7 cellular contexts compared by ENCODE assay signal in genomic region chr19:41323023-41323422, GRCh38. TPM values are rescaled to one million over a fixed set of nuclear protein-coding genes. Genes with fewer than 3 reads are reported as not detected.
A peak's percentile ranks its signal among the peaks of the same experiment; 100 is the strongest.
DNase-seq lines count a peak whose midpoint lies in the region; ATAC-seq and TF ChIP-seq lines count a peak whose summit lies in the region.

No MANE protein-coding gene starts in this region.

- H3K27ac ChIP-seq in HL-60 (replicated peaks) (peak overlapping the region; percentile 37), substantia nigra (ENCODE audit: low read depth, low read length, poor library complexity, severe bottlenecking) (peak overlapping the region; percentile 49)

- no peak for ATAC-seq in activated naive CD8-positive, alpha-beta T cell treated with anti-CD3 and anti-CD28 coated beads, Interleukin-2, amount 10 ng/mL, durations not matched to agents 7 days and 5 days (ENCODE audit: low read depth)
- ATAC-seq in HG02588 (IDR thresholded peaks at IDR 0.05; ENCODE audit: unreplicated experiment), result no peak

- TF ChIP-seq CTCF in HL-60 (IDR thresholded peaks at IDR 0.05; ENCODE audit: insufficient read depth, low read length), result no peak

- no peaks in the 10 kb centered on the region for H3K9me3 Mint-ChIP-seq in activated naive CD8-positive, alpha-beta T cell treated with anti-CD3 and anti-CD28 coated beads, Interleukin-2, amount 10 ng/mL, durations not matched to agents 7 days and 5 days
- H3K9me3 Mint-ChIP-seq in immature natural killer cell, result no peaks in the 10 kb centered on the region

- H3K4me1 Mint-ChIP-seq in activated naive CD8-positive, alpha-beta T cell treated with anti-CD3 and anti-CD28 coated beads, Interleukin-2, amount 10 ng/mL, durations not matched to agents 7 days and 5 days, result peaks cover 36% of the 10 kb centered on the region
- H3K4me1 Mint-ChIP-seq in immature natural killer cell, result peaks cover 66 to 70% of the 10 kb centered on the region in 2 donors

- H3K4me3 ChIP-seq in HL-60 (replicated peaks; ENCODE audit: insufficient read depth, low read length), result no peak overlapping the region

- H3K36me3 Mint-ChIP-seq in activated naive CD8-positive, alpha-beta T cell treated with anti-CD3 and anti-CD28 coated beads, Interleukin-2, amount 10 ng/mL, durations not matched to agents 7 days and 5 days, result peaks cover 25% of the 10 kb centered on the region
- H3K36me3 Mint-ChIP-seq in immature natural killer cell, result peaks cover 0 to 16% (median 10%) of the 10 kb centered on the region in 3 donors

- POLR2A ChIA-PET in activated naive CD8-positive, alpha-beta T cell treated with anti-CD3 and anti-CD28 coated beads, Interleukin-2, amount 10 ng/mL, durations not matched to agents 7 days and 5 days (lab: Charles Lee), result no interaction called here

- H3K4me3 Mint-ChIP-seq in activated naive CD8-positive, alpha-beta T cell treated with anti-CD3 and anti-CD28 coated beads, Interleukin-2, amount 10 ng/mL, durations not matched to agents 7 days and 5 days, result no peak overlapping the region
- H3K4me3 Mint-ChIP-seq in immature natural killer cell, result peak overlapping the region; percentile 10 to 64 (median 22)

- H3K27me3 ChIP-seq in HL-60 (ENCODE audit: insufficient read depth, poor library complexity, severe bottlenecking), result no peaks in the 10 kb centered on the region

- DNase-seq in HL-60 (ENCODE audit: low read depth in 1 of 2, low spot score in 1 of 2), result no peak
- no peak for DNase-seq in activated naive CD8-positive, alpha-beta T cell treated with anti-CD3 and anti-CD28 coated beads, Interleukin-2, amount 10 ng/mL, durations not matched to agents 7 days and 5 days
- DNase-seq in immature natural killer cell, result no peak
- no peak for DNase-seq in substantia nigra (lab: John Stamatoyannopoulos, UW)
- no peak for DNase-seq in effector CD4-positive, alpha-beta T cell
- no peak for DNase-seq in NK-92 (lab: John Stamatoyannopoulos, UW; ENCODE audit: unreplicated experiment)

- H3K27ac Mint-ChIP-seq in activated naive CD8-positive, alpha-beta T cell treated with anti-CD3 and anti-CD28 coated beads, Interleukin-2, amount 10 ng/mL, durations not matched to agents 7 days and 5 days, result peak overlapping the region; percentile 68
- H3K27ac Mint-ChIP-seq in immature natural killer cell, result peak overlapping the region; percentile 87 to 100 (median 94)

- no peaks in the 10 kb centered on the region for H3K27me3 Mint-ChIP-seq in activated naive CD8-positive, alpha-beta T cell treated with anti-CD3 and anti-CD28 coated beads, Interleukin-2, amount 10 ng/mL, durations not matched to agents 7 days and 5 days
- H3K27me3 Mint-ChIP-seq in immature natural killer cell (ENCODE audit: low read depth in 3 of 3), result peaks cover 53 to 89% (median 78%) of the 10 kb centered on the region in 3 donors

RNA-seq across cellular contexts. Expression of gene CCDC97, which starts 13.1 kb away (rescaled TPM):
- 10 to 100 TPM; 37.8 to 40.8 TPM for total RNA-seq in activated naive CD8-positive, alpha-beta T cell treated with anti-CD3 and anti-CD28 coated beads, Interleukin-2, amount 10 ng/mL, durations not matched to agents 7 days and 5 days
- 10 to 100 TPM; 14.2 to 38.2 (median 16.9) TPM for polyA plus RNA-seq in immature natural killer cell

RNA-seq across cellular contexts. Expression of gene TGFB1, which starts 30.7 kb away (rescaled TPM):
- 100 to 1,000 TPM; 172 to 179 TPM for total RNA-seq in activated naive CD8-positive, alpha-beta T cell treated with anti-CD3 and anti-CD28 coated beads, Interleukin-2, amount 10 ng/mL, durations not matched to agents 7 days and 5 days
- polyA plus RNA-seq in immature natural killer cell, result 100 to 1,000 TPM in 1 of 3 donors, 10 to 100 TPM in 2; 51.4 to 196 (median 66.4) TPM

RNA-seq across cellular contexts. Expression of gene B9D2, which starts 40.9 kb away (rescaled TPM):
- total RNA-seq in activated naive CD8-positive, alpha-beta T cell treated with anti-CD3 and anti-CD28 coated beads, Interleukin-2, amount 10 ng/mL, durations not matched to agents 7 days and 5 days, result 10 to 100 TPM; 11.5 to 13.0 TPM
- 10 to 100 TPM in 2 of 3 donors, 1 to 10 TPM in 1; 8.9 to 14.8 (median 14.7) TPM for polyA plus RNA-seq in immature natural killer cell

RNA-seq across cellular contexts. Expression of gene TMEM91, which starts 53.3 kb away (rescaled TPM):
- total RNA-seq in activated naive CD8-positive, alpha-beta T cell treated with anti-CD3 and anti-CD28 coated beads, Interleukin-2, amount 10 ng/mL, durations not matched to agents 7 days and 5 days, result 10 to 100 TPM; 11.4 to 13.0 TPM
- 1 to 10 TPM; 5.2 to 7.0 (median 6.1) TPM for polyA plus RNA-seq in immature natural killer cell

RNA-seq across cellular contexts. Expression of gene HNRNPUL1, which starts 58.9 kb away (rescaled TPM):
- total RNA-seq in activated naive CD8-positive, alpha-beta T cell treated with anti-CD3 and anti-CD28 coated beads, Interleukin-2, amount 10 ng/mL, durations not matched to agents 7 days and 5 days, result 100 to 1,000 TPM; 301 to 333 TPM
- 100 to 1,000 TPM in 1 of 3 donors, 10 to 100 TPM in 2; 23.3 to 103 (median 48.8) TPM for polyA plus RNA-seq in immature natural killer cell
